ENCODE assay signal across 19 cellular contexts in the genomic region with DNA sequence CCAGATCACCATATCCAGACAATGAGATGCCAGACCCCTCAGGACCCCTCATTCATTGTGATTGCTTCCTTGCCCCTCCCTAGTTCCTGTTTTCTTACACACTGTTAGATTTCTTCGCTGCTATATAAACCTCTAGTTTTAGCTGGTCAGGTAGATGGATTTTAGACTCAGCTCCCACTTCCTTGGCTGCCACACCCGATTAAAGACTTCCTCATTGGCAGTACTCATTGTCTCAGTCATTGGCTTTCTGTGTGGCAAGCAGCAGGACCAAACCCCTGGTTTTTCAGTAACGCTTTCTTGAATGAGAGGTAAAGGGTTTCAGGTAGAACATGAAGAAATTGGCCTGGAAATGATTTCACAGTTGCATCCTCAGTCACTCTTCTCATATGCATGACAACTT.
"Had no signal": no experiment of that assay in that cellular context is flagged by ENCODE, and none has a peak within 500 bp of the region (broad histone marks: within the 10 kb centered on the region; RNA-seq: fewer than 3 reads in every experiment).

No MANE protein-coding gene starts in this region.

- DNase-seq: activated CD4-positive, alpha-beta memory T cell treated with anti-CD3 and anti-CD28 coated beads for 36 hours; activated CD4-positive, alpha-beta T cell treated with anti-CD3 and anti-CD28 coated beads for 36 hours; activated CD8-positive, alpha-beta memory T cell treated with anti-CD3 and anti-CD28 coated beads, Interleukin-2, amount 10 ng/mL, durations not matched to agents 7 days and 5 days; activated T-cell treated with anti-CD3 and anti-CD28 coated beads, Interleukin-2, amount 50 U/mL, for 1 hour; adrenal gland; caudate nucleus; effector CD4-positive, alpha-beta T cell; foreskin keratinocyte; glutamatergic neuron; left ventricle myocardium superior; mesenchymal stem cell; occipital lobe; right cardiac atrium; WERI-Rb-1 had no signal

- H3K36me3 Mint-ChIP-seq: activated CD4-positive, alpha-beta memory T cell treated with anti-CD3 and anti-CD28 coated beads for 36 hours; activated CD8-positive, alpha-beta memory T cell treated with anti-CD3 and anti-CD28 coated beads, Interleukin-2, amount 10 ng/mL, durations not matched to agents 7 days and 5 days; activated naive CD4-positive, alpha-beta T cell treated with anti-CD3 and anti-CD28 coated beads, Interleukin-2, amount 50 U/mL, for 24 hours had no signal

- H3K36me3 ChIP-seq: adrenal gland, prostate gland, WERI-Rb-1 had no signal

- H3K4me3 Mint-ChIP-seq: activated CD4-positive, alpha-beta memory T cell treated with anti-CD3 and anti-CD28 coated beads for 36 hours; activated CD4-positive, alpha-beta T cell treated with anti-CD3 and anti-CD28 coated beads for 36 hours; activated CD8-positive, alpha-beta memory T cell treated with anti-CD3 and anti-CD28 coated beads, Interleukin-2, amount 10 ng/mL, durations not matched to agents 7 days and 5 days; activated naive CD4-positive, alpha-beta T cell treated with anti-CD3 and anti-CD28 coated beads, Interleukin-2, amount 50 U/mL, for 24 hours; nephron had no signal

- H3K4me1 ChIP-seq: adrenal gland, foreskin keratinocyte, prostate gland had no signal

- H3K27me3 Mint-ChIP-seq: activated CD4-positive, alpha-beta memory T cell treated with anti-CD3 and anti-CD28 coated beads for 36 hours; activated CD4-positive, alpha-beta T cell treated with anti-CD3 and anti-CD28 coated beads for 36 hours; activated CD8-positive, alpha-beta memory T cell treated with anti-CD3 and anti-CD28 coated beads, Interleukin-2, amount 10 ng/mL, durations not matched to agents 7 days and 5 days; activated naive CD4-positive, alpha-beta T cell treated with anti-CD3 and anti-CD28 coated beads, Interleukin-2, amount 50 U/mL, for 24 hours had no signal

- H3K9me3 Mint-ChIP-seq: activated CD4-positive, alpha-beta memory T cell treated with anti-CD3 and anti-CD28 coated beads for 36 hours; activated naive CD4-positive, alpha-beta T cell treated with anti-CD3 and anti-CD28 coated beads, Interleukin-2, amount 50 U/mL, for 24 hours; activated T-helper 2 cell treated with anti-CD3 and anti-CD28 coated beads, Interferon-gamma antibody, Interleukin-2, Interleukin-4, amounts not matched to agents 10 μg/mL and 5 μg/mL and 100 μg/mL, durations not matched to agents 14 hours and 24 hours and 36 hours had no signal

- H3K27me3 ChIP-seq: adrenal gland, foreskin keratinocyte had no signal

- H3K4me3 ChIP-seq: adrenal gland, coronary artery, prostate gland had no signal

- H3K27ac Mint-ChIP-seq: activated CD4-positive, alpha-beta memory T cell treated with anti-CD3 and anti-CD28 coated beads for 36 hours; activated CD4-positive, alpha-beta T cell treated with anti-CD3 and anti-CD28 coated beads for 36 hours; activated CD8-positive, alpha-beta memory T cell treated with anti-CD3 and anti-CD28 coated beads, Interleukin-2, amount 10 ng/mL, durations not matched to agents 7 days and 5 days; activated naive CD4-positive, alpha-beta T cell treated with anti-CD3 and anti-CD28 coated beads, Interleukin-2, amount 50 U/mL, for 24 hours; activated T-helper 2 cell treated with anti-CD3 and anti-CD28 coated beads, Interferon-gamma antibody, Interleukin-2, Interleukin-4, amounts not matched to agents 10 μg/mL and 5 μg/mL and 100 μg/mL, durations not matched to agents 14 hours and 24 hours and 36 hours; nephron had no signal

- H3K27ac ChIP-seq: adrenal gland, coronary artery, foreskin keratinocyte, prostate gland, WERI-Rb-1 had no signal

- H3K4me1 Mint-ChIP-seq: activated CD4-positive, alpha-beta T cell treated with anti-CD3 and anti-CD28 coated beads for 36 hours; activated CD8-positive, alpha-beta memory T cell treated with anti-CD3 and anti-CD28 coated beads, Interleukin-2, amount 10 ng/mL, durations not matched to agents 7 days and 5 days; activated naive CD4-positive, alpha-beta T cell treated with anti-CD3 and anti-CD28 coated beads, Interleukin-2, amount 50 U/mL, for 24 hours; nephron had no signal

- H3K9me3 ChIP-seq: adrenal gland, prostate gland had no signal

- ATAC-seq: activated CD4-positive, alpha-beta T cell treated with anti-CD3 and anti-CD28 coated beads for 36 hours; activated CD8-positive, alpha-beta memory T cell treated with anti-CD3 and anti-CD28 coated beads, Interleukin-2, amount 10 ng/mL, durations not matched to agents 7 days and 5 days; foreskin keratinocyte; left ventricle myocardium superior; right cardiac atrium had no signal
